Comparison of ENCODE assay signal across 20 cellular contexts in the genomic region with DNA sequence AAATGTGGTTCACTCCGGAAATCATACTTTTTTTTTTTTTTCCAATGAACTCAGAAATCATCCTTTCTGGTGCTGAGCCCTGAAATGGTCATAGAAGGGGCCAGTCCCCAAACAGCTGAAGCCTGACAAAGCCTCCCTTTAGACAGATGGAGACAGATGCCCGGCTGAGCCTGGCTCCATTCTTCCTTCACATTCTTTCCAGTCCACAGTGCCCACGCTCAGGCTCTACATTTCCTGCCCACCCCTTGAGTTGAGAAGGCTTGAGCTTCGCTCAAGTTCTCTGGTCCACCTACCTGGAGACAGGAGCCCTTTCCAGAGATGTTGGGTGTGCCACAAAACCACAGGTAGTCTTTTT. TPM values are rescaled to one million over a fixed set of nuclear protein-coding genes. Genes with fewer than 3 reads are reported as not detected.
"Had no signal": no experiment of that assay in that cellular context is flagged by ENCODE, and none has a peak within 500 bp of the region (broad histone marks: within the 10 kb centered on the region; RNA-seq: fewer than 3 reads in every experiment).

No MANE protein-coding gene starts in this region.

- H3K4me1 ChIP-seq: adrenal gland, foreskin keratinocyte had no signal

- H3K36me3 ChIP-seq: adrenal gland had no signal

- H3K9me3 Mint-ChIP-seq: activated naive CD4-positive, alpha-beta T cell treated with anti-CD3 and anti-CD28 coated beads for 36 hours; dendritic cell treated with granulocyte-macrophage colony-stimulating factor and Interleukin-4, amounts not matched to agents 40 ng/mL and 50 ng/mL, for 4 days; effector memory CD8-positive, alpha-beta T cell; natural killer cell; T-cell had no signal

- H3K27ac Mint-ChIP-seq: activated naive CD4-positive, alpha-beta T cell treated with anti-CD3 and anti-CD28 coated beads for 36 hours; natural killer cell; T-cell had no signal

- FAIRE-seq: bronchial epithelial cell, pancreas, urothelium cell line had no signal

- H3K9me3 ChIP-seq: adrenal gland, mucosa of descending colon, pancreas, right lobe of liver, spleen, thyroid gland had no signal

- H3K27me3 ChIP-seq: adrenal gland, foreskin keratinocyte, hepatocyte, pancreas, right lobe of liver, spleen, thyroid gland had no signal

- DNase-seq: activated CD4-positive, alpha-beta T cell treated with anti-CD3 and anti-CD28 coated beads, Interleukin-2, amount 50 U/mL, for 1 hour; adrenal gland; effector memory CD8-positive, alpha-beta T cell; foreskin keratinocyte; left cardiac atrium; mesenchymal stem cell; natural killer cell; pancreas; right lobe of liver; spleen; stimulated activated naive CD4-positive, alpha-beta T cell; T-cell; thyroid gland had no signal

- H3K36me3 Mint-ChIP-seq: natural killer cell had no signal

- H3K4me3 ChIP-seq: adrenal gland, hepatocyte, mucosa of descending colon, pancreas, right lobe of liver, spleen, thyroid gland had no signal

- H3K27ac ChIP-seq: adrenal gland, foreskin keratinocyte, pancreas, right lobe of liver, spleen had no signal

- H3K4me3 Mint-ChIP-seq: activated naive CD4-positive, alpha-beta T cell treated with anti-CD3 and anti-CD28 coated beads for 36 hours; dendritic cell treated with granulocyte-macrophage colony-stimulating factor and Interleukin-4, amounts not matched to agents 40 ng/mL and 50 ng/mL, for 4 days; effector memory CD8-positive, alpha-beta T cell; natural killer cell; T-cell had no signal

- H3K27me3 Mint-ChIP-seq: dendritic cell treated with granulocyte-macrophage colony-stimulating factor and Interleukin-4, amounts not matched to agents 40 ng/mL and 50 ng/mL, for 4 days; effector memory CD8-positive, alpha-beta T cell; T-cell had no signal

RNA-seq across cellular contexts. Expression of gene KCNK5, which starts 41.2 kb away (rescaled TPM):
- total RNA-seq: pulmonary artery endothelial cell had no signal
